In genomic region chr9:70168521-70168920, GRCh38 we compare ENCODE assay signal across 21 cellular contexts.
DNase-seq lines count a peak whose midpoint lies in the region; ATAC-seq, FAIRE-seq and TF ChIP-seq lines count a peak whose summit lies in the region.
"Had no signal": no experiment of that assay in that cellular context is flagged by ENCODE, and none has a peak within 500 bp of the region (broad histone marks: within the 10 kb centered on the region; RNA-seq: fewer than 3 reads in every experiment).

No MANE protein-coding gene starts in this region.

- FAIRE-seq in HepG2 (lab: Jason Lieb, UNC) = no peak
- FAIRE-seq: A204.1, G401.6, GM12892 had no signal

- TF ChIP-seq RAD21 in HepG2 (CRISPR knock-in tag; IDR thresholded peaks at IDR 0.05) = no peak

- no peak overlapping the region for H3K4me3 ChIP-seq in HepG2 (replicated peaks in 1 of 3; ENCODE audit: insufficient read depth in 1 of 3, low read depth in 2 of 3, low read length in 3 of 3)
- no peak overlapping the region for H3K4me3 ChIP-seq in right lobe of liver
- H3K4me3 ChIP-seq: BLaER1 treated with 17β-estradiol and CSF1 and Interleukin-3, amounts not matched to agents 10 nM and 100 nM had no signal

- DNase-seq in HepG2 (ENCODE audit: low spot score) (no peak), right lobe of liver (no peak), NCI-H146 treated with DMSO at 0.1 percent for 48 hours (lab: John Stamatoyannopoulos, UW; ENCODE audit: unreplicated experiment) (peak; percentile 22), glutamatergic neuron (no peak), middle frontal gyrus (ENCODE audit: extremely low spot score, low spot score) (no peak)
- DNase-seq in activated CD8-positive, alpha-beta T cell treated with anti-CD3 and anti-CD28 coated beads for 36 hours = no peak
- DNase-seq: BE2C; CD4-positive, alpha-beta T cell; CD8-positive, alpha-beta memory T cell; DMS 273 treated with DMSO at 0.1 percent for 48 hours; DMS79 treated with DMSO at 0.1 percent for 48 hours; GOT3; H7; HCEC 1CT had no signal

- H3K27ac Mint-ChIP-seq in glutamatergic neuron (ENCODE audit: unreplicated experiment) = peak overlapping the region; percentile 97
- H3K27ac Mint-ChIP-seq in activated CD8-positive, alpha-beta T cell treated with anti-CD3 and anti-CD28 coated beads for 36 hours = no peak overlapping the region
- H3K27ac Mint-ChIP-seq: CD14-positive monocyte; CD4-positive, alpha-beta T cell; CD8-positive, alpha-beta memory T cell had no signal

- H3K27me3 Mint-ChIP-seq in glutamatergic neuron (ENCODE audit: unreplicated experiment) = peaks cover 9% of the 10 kb centered on the region
- no peaks in the 10 kb centered on the region for H3K27me3 Mint-ChIP-seq in activated CD8-positive, alpha-beta T cell treated with anti-CD3 and anti-CD28 coated beads for 36 hours
- H3K27me3 Mint-ChIP-seq: CD4-positive, alpha-beta T cell had no signal

- H3K4me2 ChIP-seq in HepG2 (ENCODE audit: low read depth, low read length) = no peak overlapping the region; the same call in 1 of the 2 replicates
- H3K4me2 ChIP-seq: BLaER1 treated with 17β-estradiol and CSF1 and Interleukin-3, amounts not matched to agents 10 nM and 100 nM had no signal

- H3K27ac ChIP-seq in HepG2 (ENCODE audit: extremely low read length, insufficient read depth, low read length) = peak overlapping the region; percentile 53
- no peak overlapping the region for H3K27ac ChIP-seq in right lobe of liver
- H3K27ac ChIP-seq: 22Rv1; BLaER1 treated with 17β-estradiol and CSF1 and Interleukin-3, amounts not matched to agents 10 nM and 100 nM had no signal

- no peaks in the 10 kb centered on the region for H3K36me3 ChIP-seq in HepG2 (replicated peaks in 1 of 2; ENCODE audit: control insufficient read depth in 1 of 2, insufficient read depth in 2 of 2, low read length in 2 of 2)
- no peaks in the 10 kb centered on the region for H3K36me3 ChIP-seq in right lobe of liver
- H3K36me3 ChIP-seq: BE2C; BLaER1 treated with 17β-estradiol and CSF1 and Interleukin-3, amounts not matched to agents 10 nM and 100 nM had no signal

- H3K9ac ChIP-seq in HepG2 (ENCODE audit: insufficient read depth, low read depth, low read length) = no peak overlapping the region
- H3K9ac ChIP-seq: BLaER1 treated with 17β-estradiol and CSF1 and Interleukin-3, amounts not matched to agents 10 nM and 100 nM had no signal

- TF ChIP-seq CTCF in HepG2 (CRISPR knock-in tag; IDR thresholded peaks at IDR 0.05) = no peak
- TF ChIP-seq CTCF in right lobe of liver (IDR thresholded peaks at IDR 0.05) = no peak
- TF ChIP-seq CTCF in glutamatergic neuron (IDR thresholded peaks at IDR 0.05; ENCODE audit: partially characterized antibody, unreplicated experiment) = no peak
- no peak for TF ChIP-seq CTCF in activated CD8-positive, alpha-beta T cell treated with anti-CD3 and anti-CD28 coated beads for 36 hours (IDR thresholded peaks at IDR 0.05)

- 100% methylated on average over 5 of the region's 5 CpGs for WGBS in HepG2 (ENCODE audit: low lambda C conversion rate)
- WGBS in right lobe of liver (ENCODE audit: insufficient coverage, low coverage, low lambda C conversion rate, missing lambda C conversion rate) = 84% methylated on average over 5 of the region's 5 CpGs

- ATAC-seq in HepG2 = no peak; the same call in 2 of the 3 replicates
- ATAC-seq in right lobe of liver = no peak
- no peak for ATAC-seq in activated CD8-positive, alpha-beta T cell treated with anti-CD3 and anti-CD28 coated beads for 36 hours
- ATAC-seq in HG03280 (IDR thresholded peaks at IDR 0.05; ENCODE audit: unreplicated experiment) = no peak

- H3K4me1 ChIP-seq in HepG2 (ENCODE audit: insufficient read depth, low read length) (peaks cover 24% of the 10 kb centered on the region), right lobe of liver (no peaks in the 10 kb centered on the region)
- H3K4me1 ChIP-seq: BLaER1 treated with 17β-estradiol and CSF1 and Interleukin-3, amounts not matched to agents 10 nM and 100 nM had no signal

- H3K79me2 ChIP-seq in HepG2 (ENCODE audit: insufficient read depth, low read length) = no peaks in the 10 kb centered on the region

- H3K36me3 Mint-ChIP-seq in glutamatergic neuron (ENCODE audit: unreplicated experiment) = no peaks in the 10 kb centered on the region
- H3K36me3 Mint-ChIP-seq in activated CD8-positive, alpha-beta T cell treated with anti-CD3 and anti-CD28 coated beads for 36 hours (ENCODE audit: low read depth) = no peaks in the 10 kb centered on the region
- H3K36me3 Mint-ChIP-seq: CD14-positive monocyte; CD8-positive, alpha-beta memory T cell had no signal

- no peak for TF ChIP-seq EP300 in HepG2 (IDR thresholded peaks at IDR 0.05; ENCODE audit: low read depth in 2 of 2, low read length in 2 of 2)
- TF ChIP-seq EP300 in HepG2 (CRISPR knock-in tag; IDR thresholded peaks at IDR 0.05; ENCODE audit: borderline replicate concordance) = no peak

- no peak for TF ChIP-seq POLR2A in HepG2 (IDR thresholded peaks at IDR 0.05; ENCODE audit: insufficient read depth in 1 of 2, low read depth in 2 of 2, low read length in 2 of 2)
- no peak for TF ChIP-seq POLR2A in right lobe of liver (IDR thresholded peaks at IDR 0.05)

- CTCF ChIA-PET in HepG2 (lab: Yijun Ruan, JAX; ENCODE audit: low intra/inter-chr PET ratio, low total read pairs) = no interaction called here
- CTCF ChIA-PET in activated CD8-positive, alpha-beta T cell treated with anti-CD3 and anti-CD28 coated beads for 36 hours (lab: Charles Lee) = no interaction called here

- H3K9me3 ChIP-seq in HepG2 (ENCODE audit: low read length) (no peaks in the 10 kb centered on the region), right lobe of liver (no peaks in the 10 kb centered on the region)
- H3K9me3 ChIP-seq: BE2C; BLaER1 treated with 17β-estradiol and CSF1 and Interleukin-3, amounts not matched to agents 10 nM and 100 nM had no signal

- no peaks in the 10 kb centered on the region for H3K27me3 ChIP-seq in HepG2 (ENCODE audit: control insufficient read depth in 1 of 2, insufficient read depth in 2 of 2, low read length in 2 of 2)
- no peaks in the 10 kb centered on the region for H3K27me3 ChIP-seq in right lobe of liver
- H3K27me3 ChIP-seq: BE2C; BLaER1 treated with 17β-estradiol and CSF1 and Interleukin-3, amounts not matched to agents 10 nM and 100 nM had no signal

- intact Hi-C loops in HepG2 (cut with micrococcal nuclease; ENCODE audit: unreplicated experiment) (no loop called here), right lobe of liver (cut with DNase I) (no loop called here)
- intact Hi-C loops in activated CD8-positive, alpha-beta T cell treated with anti-CD3 and anti-CD28 coated beads for 36 hours (cut with micrococcal nuclease) = no loop called here

- no peak overlapping the region for H3K4me3 Mint-ChIP-seq in glutamatergic neuron (ENCODE audit: unreplicated experiment)
- H3K4me3 Mint-ChIP-seq in activated CD8-positive, alpha-beta T cell treated with anti-CD3 and anti-CD28 coated beads for 36 hours = no peak overlapping the region
- H3K4me3 Mint-ChIP-seq: CD14-positive monocyte; CD4-positive, alpha-beta T cell; CD8-positive, alpha-beta memory T cell had no signal

- POLR2A ChIA-PET in HepG2 (lab: Yijun Ruan, JAX) = no interaction called here
- POLR2A ChIA-PET in activated CD8-positive, alpha-beta T cell treated with anti-CD3 and anti-CD28 coated beads for 36 hours (lab: Charles Lee) = no interaction called here

- H3K4me1 Mint-ChIP-seq in glutamatergic neuron (ENCODE audit: low read depth, unreplicated experiment) = peaks cover 34% of the 10 kb centered on the region
- no peaks in the 10 kb centered on the region for H3K4me1 Mint-ChIP-seq in activated CD8-positive, alpha-beta T cell treated with anti-CD3 and anti-CD28 coated beads for 36 hours (ENCODE audit: low read depth)
- H3K4me1 Mint-ChIP-seq: CD14-positive monocyte; CD8-positive, alpha-beta memory T cell had no signal

- H2AFZ ChIP-seq in HepG2 (ENCODE audit: low read length) = no peak overlapping the region

- no peaks in the 10 kb centered on the region for H4K20me1 ChIP-seq in HepG2 (ENCODE audit: insufficient read depth, low read length)
- H4K20me1 ChIP-seq: BLaER1 treated with 17β-estradiol and CSF1 and Interleukin-3, amounts not matched to agents 10 nM and 100 nM had no signal

- in situ Hi-C loops in HepG2 (cut with HindIII; ENCODE audit: extremely low pct_ligation_motif_present, low pct_unique_long_range_greater_than_20kb) = no loop called here

- H3K9me3 Mint-ChIP-seq in glutamatergic neuron (ENCODE audit: unreplicated experiment) = peaks cover 6% of the 10 kb centered on the region
- no peaks in the 10 kb centered on the region for H3K9me3 Mint-ChIP-seq in activated CD8-positive, alpha-beta T cell treated with anti-CD3 and anti-CD28 coated beads for 36 hours
- H3K9me3 Mint-ChIP-seq: CD14-positive monocyte; CD4-positive, alpha-beta T cell; CD8-positive, alpha-beta memory T cell had no signal

- BruUV-seq in HepG2 (replicated peaks; lab: Mats Ljungman, UMichigan) = no TSS peak

TF ChIP-seq in HepG2, 621 proteins besides CTCF, POLR2A, EP300 and RAD21 (continues in another document):
- no peak for TF ChIP-seq NCOA5 (CRISPR knock-in tag; IDR thresholded peaks at IDR 0.05)
- no peak for TF ChIP-seq ZBTB20 (CRISPR knock-in tag; IDR thresholded peaks at IDR 0.05; ENCODE audit: borderline replicate concordance, low read depth)
- TF ChIP-seq ZNF768 (CRISPR knock-in tag; IDR thresholded peaks at IDR 0.05) = no peak
- no peak for TF ChIP-seq ATM (IDR thresholded peaks at IDR 0.05; ENCODE audit: borderline replicate concordance)
- TF ChIP-seq ZNF574 (CRISPR knock-in tag; IDR thresholded peaks at IDR 0.05) = no peak
- no peak for TF ChIP-seq MXI1 (IDR thresholded peaks at IDR 0.05; ENCODE audit: borderline replicate concordance, low read depth, low read length)
- TF ChIP-seq ZNF431 (CRISPR knock-in tag; IDR thresholded peaks at IDR 0.05; ENCODE audit: borderline replicate concordance, low read depth) = no peak
- TF ChIP-seq HMG20B (CRISPR knock-in tag; conservative IDR thresholded peaks at IDR 0.05) = no peak
